In the genomic region with DNA sequence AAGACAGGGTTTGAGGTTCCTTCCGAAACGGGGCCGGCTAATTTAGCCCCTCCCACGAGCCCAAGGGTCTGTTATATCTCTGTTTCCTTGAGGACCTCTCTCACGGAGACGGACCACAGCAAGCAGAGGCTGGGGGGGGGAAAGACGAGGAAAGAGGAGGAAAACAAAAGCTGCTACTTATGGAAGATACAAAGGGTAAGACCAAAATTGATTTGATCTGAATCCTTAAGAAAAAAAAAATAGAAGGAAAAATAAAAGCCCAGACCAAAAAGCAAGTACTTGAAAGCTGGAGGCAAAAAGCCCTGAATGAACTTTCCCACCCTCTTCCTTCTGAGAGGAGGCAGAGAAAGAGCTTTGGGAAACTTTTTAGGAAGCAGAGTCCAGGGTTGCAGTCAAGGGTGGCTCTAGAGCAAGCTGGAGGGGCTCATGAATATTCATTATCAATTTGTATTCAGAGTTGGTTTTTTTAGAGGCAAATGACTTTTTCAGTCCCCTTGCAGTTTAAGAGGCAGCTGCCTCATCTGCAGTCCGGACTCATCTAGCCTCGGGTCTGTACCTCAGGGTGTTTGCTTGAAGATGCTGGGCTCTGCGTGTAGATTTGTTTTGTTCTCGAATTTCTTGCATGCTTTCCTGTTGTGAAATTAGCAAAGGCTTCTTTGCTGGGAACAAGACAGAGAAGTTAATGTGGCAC, we compare ENCODE assay signal across 1 cellular context.
TF ChIP-seq lines count a peak whose summit lies in the region.

A gene with protein sequence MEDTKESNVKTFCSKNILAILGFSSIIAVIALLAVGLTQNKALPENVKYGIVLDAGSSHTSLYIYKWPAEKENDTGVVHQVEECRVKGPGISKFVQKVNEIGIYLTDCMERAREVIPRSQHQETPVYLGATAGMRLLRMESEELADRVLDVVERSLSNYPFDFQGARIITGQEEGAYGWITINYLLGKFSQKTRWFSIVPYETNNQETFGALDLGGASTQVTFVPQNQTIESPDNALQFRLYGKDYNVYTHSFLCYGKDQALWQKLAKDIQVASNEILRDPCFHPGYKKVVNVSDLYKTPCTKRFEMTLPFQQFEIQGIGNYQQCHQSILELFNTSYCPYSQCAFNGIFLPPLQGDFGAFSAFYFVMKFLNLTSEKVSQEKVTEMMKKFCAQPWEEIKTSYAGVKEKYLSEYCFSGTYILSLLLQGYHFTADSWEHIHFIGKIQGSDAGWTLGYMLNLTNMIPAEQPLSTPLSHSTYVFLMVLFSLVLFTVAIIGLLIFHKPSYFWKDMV (plus strand): TSS at position 103 of the 691 bp plus-strand sequence. CDS start 77 bp downstream, at position 180.

TF ChIP-seq in HEK293, 187 proteins besides CTCF, POLR2A, EP300 and RAD21 (continued from another document):
- TF ChIP-seq, protein P1, sequence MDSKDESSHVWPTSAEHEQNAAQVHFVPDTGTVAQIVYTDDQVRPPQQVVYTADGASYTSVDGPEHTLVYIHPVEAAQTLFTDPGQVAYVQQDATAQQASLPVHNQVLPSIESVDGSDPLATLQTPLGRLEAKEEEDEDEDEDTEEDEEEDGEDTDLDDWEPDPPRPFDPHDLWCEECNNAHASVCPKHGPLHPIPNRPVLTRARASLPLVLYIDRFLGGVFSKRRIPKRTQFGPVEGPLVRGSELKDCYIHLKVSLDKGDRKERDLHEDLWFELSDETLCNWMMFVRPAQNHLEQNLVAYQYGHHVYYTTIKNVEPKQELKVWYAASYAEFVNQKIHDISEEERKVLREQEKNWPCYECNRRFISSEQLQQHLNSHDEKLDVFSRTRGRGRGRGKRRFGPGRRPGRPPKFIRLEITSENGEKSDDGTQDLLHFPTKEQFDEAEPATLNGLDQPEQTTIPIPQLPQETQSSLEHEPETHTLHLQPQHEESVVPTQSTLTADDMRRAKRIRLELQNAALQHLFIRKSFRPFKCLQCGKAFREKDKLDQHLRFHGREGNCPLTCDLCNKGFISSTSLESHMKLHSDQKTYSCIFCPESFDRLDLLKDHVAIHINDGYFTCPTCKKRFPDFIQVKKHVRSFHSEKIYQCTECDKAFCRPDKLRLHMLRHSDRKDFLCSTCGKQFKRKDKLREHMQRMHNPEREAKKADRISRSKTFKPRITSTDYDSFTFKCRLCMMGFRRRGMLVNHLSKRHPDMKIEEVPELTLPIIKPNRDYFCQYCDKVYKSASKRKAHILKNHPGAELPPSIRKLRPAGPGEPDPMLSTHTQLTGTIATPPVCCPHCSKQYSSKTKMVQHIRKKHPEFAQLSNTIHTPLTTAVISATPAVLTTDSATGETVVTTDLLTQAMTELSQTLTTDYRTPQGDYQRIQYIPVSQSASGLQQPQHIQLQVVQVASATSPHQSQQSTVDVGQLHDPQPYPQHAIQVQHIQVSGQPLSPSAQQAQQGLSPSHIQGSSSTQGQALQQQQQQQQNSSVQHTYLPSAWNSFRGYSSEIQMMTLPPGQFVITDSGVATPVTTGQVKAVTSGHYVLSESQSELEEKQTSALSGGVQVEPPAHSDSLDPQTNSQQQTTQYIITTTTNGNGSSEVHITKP (tag by site-specific recombination; IDR thresholded peaks at IDR 0.05): peak; percentile 99
- no peak for TF ChIP-seq ZNF148 (tag by site-specific recombination; IDR thresholded peaks at IDR 0.05; ENCODE audit: borderline replicate concordance)
- TF ChIP-seq ZNF677 (tag by site-specific recombination; IDR thresholded peaks at IDR 0.05): no peak
- TF ChIP-seq ZNF510 (tag by site-specific recombination; IDR thresholded peaks at IDR 0.05; ENCODE audit: insufficient replicate concordance): no peak
- no peak for TF ChIP-seq ZFHX2 (tag by site-specific recombination; conservative IDR thresholded peaks at IDR 0.05)
- TF ChIP-seq ZNF324 (tag by site-specific recombination; IDR thresholded peaks at IDR 0.05): no peak
- TF ChIP-seq RBAK (tag by site-specific recombination; IDR thresholded peaks at IDR 0.05): no peak
- TF ChIP-seq ZNF248 (tag by site-specific recombination; IDR thresholded peaks at IDR 0.05): no peak
- TF ChIP-seq ZNF350 (tag by site-specific recombination; IDR thresholded peaks at IDR 0.05): no peak
- TF ChIP-seq, protein P2, sequence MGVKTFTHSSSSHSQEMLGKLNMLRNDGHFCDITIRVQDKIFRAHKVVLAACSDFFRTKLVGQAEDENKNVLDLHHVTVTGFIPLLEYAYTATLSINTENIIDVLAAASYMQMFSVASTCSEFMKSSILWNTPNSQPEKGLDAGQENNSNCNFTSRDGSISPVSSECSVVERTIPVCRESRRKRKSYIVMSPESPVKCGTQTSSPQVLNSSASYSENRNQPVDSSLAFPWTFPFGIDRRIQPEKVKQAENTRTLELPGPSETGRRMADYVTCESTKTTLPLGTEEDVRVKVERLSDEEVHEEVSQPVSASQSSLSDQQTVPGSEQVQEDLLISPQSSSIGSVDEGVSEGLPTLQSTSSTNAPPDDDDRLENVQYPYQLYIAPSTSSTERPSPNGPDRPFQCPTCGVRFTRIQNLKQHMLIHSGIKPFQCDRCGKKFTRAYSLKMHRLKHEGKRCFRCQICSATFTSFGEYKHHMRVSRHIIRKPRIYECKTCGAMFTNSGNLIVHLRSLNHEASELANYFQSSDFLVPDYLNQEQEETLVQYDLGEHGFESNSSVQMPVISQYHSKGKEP (tag by site-specific recombination; IDR thresholded peaks at IDR 0.05): no peak
- TF ChIP-seq ZNF707 (tag by site-specific recombination; IDR thresholded peaks at IDR 0.05): no peak
- no peak for TF ChIP-seq ZNF214 (tag by site-specific recombination; IDR thresholded peaks at IDR 0.05; ENCODE audit: borderline replicate concordance)
- TF ChIP-seq, protein P3, sequence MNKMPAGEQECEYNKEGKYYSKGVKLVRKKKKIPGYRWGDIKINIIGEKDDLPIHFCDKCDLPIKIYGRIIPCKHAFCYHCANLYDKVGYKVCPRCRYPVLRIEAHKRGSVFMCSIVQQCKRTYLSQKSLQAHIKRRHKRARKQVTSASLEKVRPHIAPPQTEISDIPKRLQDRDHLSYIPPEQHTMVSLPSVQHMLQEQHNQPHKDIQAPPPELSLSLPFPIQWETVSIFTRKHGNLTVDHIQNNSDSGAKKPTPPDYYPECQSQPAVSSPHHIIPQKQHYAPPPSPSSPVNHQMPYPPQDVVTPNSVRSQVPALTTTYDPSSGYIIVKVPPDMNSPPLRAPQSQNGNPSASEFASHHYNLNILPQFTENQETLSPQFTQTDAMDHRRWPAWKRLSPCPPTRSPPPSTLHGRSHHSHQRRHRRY (tag by site-specific recombination; IDR thresholded peaks at IDR 0.05): no peak
- TF ChIP-seq ZBTB10 (tag by site-specific recombination; IDR thresholded peaks at IDR 0.05): no peak
- TF ChIP-seq, protein P4, sequence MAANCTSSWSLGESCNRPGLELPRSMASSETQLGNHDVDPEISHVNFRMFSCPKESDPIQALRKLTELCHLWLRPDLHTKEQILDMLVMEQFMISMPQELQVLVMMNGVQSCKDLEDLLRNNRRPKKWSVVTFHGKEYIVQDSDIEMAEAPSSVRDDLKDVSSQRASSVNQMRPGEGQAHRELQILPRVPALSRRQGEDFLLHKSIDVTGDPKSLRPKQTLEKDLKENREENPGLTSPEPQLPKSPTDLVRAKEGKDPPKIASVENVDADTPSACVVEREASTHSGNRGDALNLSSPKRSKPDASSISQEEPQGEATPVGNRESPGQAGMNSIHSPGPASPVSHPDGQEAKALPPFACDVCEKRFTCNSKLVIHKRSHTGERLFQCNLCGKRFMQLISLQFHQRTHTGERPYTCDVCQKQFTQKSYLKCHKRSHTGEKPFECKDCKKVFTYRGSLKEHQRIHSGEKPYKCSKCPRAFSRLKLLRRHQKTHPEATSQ (tag by site-specific recombination; IDR thresholded peaks at IDR 0.05): no peak
- TF ChIP-seq ZBTB17 (tag by site-specific recombination; IDR thresholded peaks at IDR 0.05): 0 out of 2 replicates have a peak, but pooled peaks have one; percentile 8
- TF ChIP-seq ZNF121 (tag by site-specific recombination; IDR thresholded peaks at IDR 0.05): no peak
- TF ChIP-seq ZNF366 (tag by site-specific recombination; conservative IDR thresholded peaks at IDR 0.05): peak; percentile 4; the same call in 1 of the 2 replicates
- no peak for TF ChIP-seq ZNF558 (tag by site-specific recombination; IDR thresholded peaks at IDR 0.05)
- TF ChIP-seq, protein P5, sequence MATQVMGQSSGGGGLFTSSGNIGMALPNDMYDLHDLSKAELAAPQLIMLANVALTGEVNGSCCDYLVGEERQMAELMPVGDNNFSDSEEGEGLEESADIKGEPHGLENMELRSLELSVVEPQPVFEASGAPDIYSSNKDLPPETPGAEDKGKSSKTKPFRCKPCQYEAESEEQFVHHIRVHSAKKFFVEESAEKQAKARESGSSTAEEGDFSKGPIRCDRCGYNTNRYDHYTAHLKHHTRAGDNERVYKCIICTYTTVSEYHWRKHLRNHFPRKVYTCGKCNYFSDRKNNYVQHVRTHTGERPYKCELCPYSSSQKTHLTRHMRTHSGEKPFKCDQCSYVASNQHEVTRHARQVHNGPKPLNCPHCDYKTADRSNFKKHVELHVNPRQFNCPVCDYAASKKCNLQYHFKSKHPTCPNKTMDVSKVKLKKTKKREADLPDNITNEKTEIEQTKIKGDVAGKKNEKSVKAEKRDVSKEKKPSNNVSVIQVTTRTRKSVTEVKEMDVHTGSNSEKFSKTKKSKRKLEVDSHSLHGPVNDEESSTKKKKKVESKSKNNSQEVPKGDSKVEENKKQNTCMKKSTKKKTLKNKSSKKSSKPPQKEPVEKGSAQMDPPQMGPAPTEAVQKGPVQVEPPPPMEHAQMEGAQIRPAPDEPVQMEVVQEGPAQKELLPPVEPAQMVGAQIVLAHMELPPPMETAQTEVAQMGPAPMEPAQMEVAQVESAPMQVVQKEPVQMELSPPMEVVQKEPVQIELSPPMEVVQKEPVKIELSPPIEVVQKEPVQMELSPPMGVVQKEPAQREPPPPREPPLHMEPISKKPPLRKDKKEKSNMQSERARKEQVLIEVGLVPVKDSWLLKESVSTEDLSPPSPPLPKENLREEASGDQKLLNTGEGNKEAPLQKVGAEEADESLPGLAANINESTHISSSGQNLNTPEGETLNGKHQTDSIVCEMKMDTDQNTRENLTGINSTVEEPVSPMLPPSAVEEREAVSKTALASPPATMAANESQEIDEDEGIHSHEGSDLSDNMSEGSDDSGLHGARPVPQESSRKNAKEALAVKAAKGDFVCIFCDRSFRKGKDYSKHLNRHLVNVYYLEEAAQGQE (tag by site-specific recombination; IDR thresholded peaks at IDR 0.05): no peak
- TF ChIP-seq ZNF335 (tag by site-specific recombination; conservative IDR thresholded peaks at IDR 0.05): peak; percentile 82
- TF ChIP-seq YY1 (tag by site-specific recombination; IDR thresholded peaks at IDR 0.05): no peak
- TF ChIP-seq SP7 (tag by site-specific recombination; IDR thresholded peaks at IDR 0.05): no peak
- TF ChIP-seq ZNF530 (tag by site-specific recombination; IDR thresholded peaks at IDR 0.05; ENCODE audit: low read depth): no peak
- TF ChIP-seq ZBTB48 (tag by site-specific recombination; IDR thresholded peaks at IDR 0.05): no peak
- TF ChIP-seq ZFP37 (tag by site-specific recombination; IDR thresholded peaks at IDR 0.05): no peak
- TF ChIP-seq ZNF114 (tag by site-specific recombination; IDR thresholded peaks at IDR 0.05): no peak
